In the genomic region with DNA sequence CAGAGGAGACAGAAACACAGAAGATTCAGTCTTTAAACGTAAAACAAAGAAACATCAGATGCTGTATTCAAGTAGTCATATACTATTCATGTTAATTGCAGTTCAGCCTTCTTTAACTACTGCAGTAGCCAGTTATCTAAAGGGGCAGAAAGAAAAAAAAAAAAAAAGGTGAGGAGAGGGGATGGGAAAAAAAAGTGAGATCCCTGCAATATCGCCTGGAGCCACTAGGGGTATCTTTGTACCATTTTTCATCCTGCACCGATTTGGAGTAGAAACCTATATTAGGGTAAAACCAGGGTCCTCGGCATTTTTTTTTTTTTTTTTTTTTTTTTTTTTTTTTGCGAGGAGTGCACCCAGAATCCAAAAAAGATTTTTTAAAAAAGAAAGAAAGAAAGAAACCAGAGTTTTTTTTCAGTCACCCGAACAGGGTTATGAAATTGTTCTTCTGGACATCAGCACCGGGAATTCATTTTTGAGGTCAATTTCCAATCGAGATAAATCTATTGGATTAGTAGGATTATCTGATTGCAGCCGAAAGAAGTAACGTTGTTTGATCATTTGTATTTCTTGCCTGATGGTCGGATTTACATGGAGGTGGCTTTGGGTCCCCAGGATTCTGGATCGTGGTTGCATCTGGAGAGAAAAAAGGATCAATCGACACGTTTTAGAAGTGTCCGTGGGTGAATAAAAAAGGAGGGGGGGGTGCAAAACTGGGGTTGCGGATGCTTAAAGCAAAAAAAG, we compare ENCODE assay signal across 1 cellular context.
TF ChIP-seq lines count a peak whose summit lies in the region.

No MANE protein-coding gene starts in this region.

TF ChIP-seq in HEK293, 187 proteins besides CTCF, POLR2A, EP300 and RAD21 (continued from another document):
- TF ChIP-seq ZNF214 (tag by site-specific recombination; IDR thresholded peaks at IDR 0.05; ENCODE audit: borderline replicate concordance) (no peak), ZNF362 (tag by site-specific recombination; IDR thresholded peaks at IDR 0.05) (peak; percentile 99), ZNF701 (tag by site-specific recombination; IDR thresholded peaks at IDR 0.05) (no peak), GLI4 (tag by site-specific recombination; IDR thresholded peaks at IDR 0.05) (no peak), ZNF639 (tag by site-specific recombination; IDR thresholded peaks at IDR 0.05) (no peak), ZFP69B (tag by site-specific recombination; IDR thresholded peaks at IDR 0.05) (no peak), GLIS2 (tag by site-specific recombination; IDR thresholded peaks at IDR 0.05) (no peak), GLI2 (tag by site-specific recombination; IDR thresholded peaks at IDR 0.05; ENCODE audit: borderline replicate concordance, low read depth) (no peak)
